22 cellular contexts compared by ENCODE assay signal in the genomic region with DNA sequence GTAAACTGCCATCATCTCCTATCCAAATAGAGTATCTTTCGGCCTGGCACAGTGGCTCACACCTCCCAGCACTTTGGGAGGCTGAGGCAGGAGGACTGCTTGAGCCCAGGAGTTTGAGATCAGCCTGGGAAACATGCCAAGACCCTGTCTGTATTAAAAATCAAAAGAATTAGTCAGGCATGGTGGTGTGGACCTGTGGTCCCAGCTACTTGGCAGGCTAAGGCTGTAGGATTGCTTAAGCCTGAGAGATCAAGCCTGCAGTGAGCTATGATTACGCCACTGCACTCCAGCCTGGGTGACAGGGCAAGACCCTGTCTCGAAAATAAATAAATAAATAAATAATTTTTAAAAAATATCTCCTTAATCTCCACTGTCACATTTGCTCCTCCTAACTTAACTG. TPM values are rescaled to one million over a fixed set of nuclear protein-coding genes. Genes with fewer than 3 reads are reported as not detected.
"Had no signal": no experiment of that assay in that cellular context is flagged by ENCODE, and none has a peak within 500 bp of the region (broad histone marks: within the 10 kb centered on the region; RNA-seq: fewer than 3 reads in every experiment).

No MANE protein-coding gene starts in this region.

- H3K27ac ChIP-seq: heart right ventricle, lower lobe of right lung, neural progenitor cell, upper lobe of left lung, WERI-Rb-1 had no signal

- H3K9me3 ChIP-seq: heart right ventricle, lower lobe of right lung, upper lobe of left lung had no signal

- H3K9ac ChIP-seq: neural progenitor cell had no signal

- H3K27me3 ChIP-seq: heart right ventricle, upper lobe of left lung had no signal

- H3K4me3 ChIP-seq: heart right ventricle, lower lobe of right lung, neural progenitor cell, upper lobe of left lung had no signal

- ATAC-seq: activated CD8-positive, alpha-beta memory T cell treated with anti-CD3 and anti-CD28 coated beads, Interleukin-2, amount 10 ng/mL, durations not matched to agents 7 days and 5 days; activated CD8-positive, alpha-beta T cell treated with anti-CD3 and anti-CD28 coated beads for 36 hours; heart right ventricle; lower lobe of right lung; naive thymus-derived CD8-positive, alpha-beta T cell; stimulated activated naive CD8-positive, alpha-beta T cell treated with anti-CD3 and anti-CD28 coated beads, Interleukin-15, Interleukin-2, amounts not matched to agents 100 U/mL and 50 U/mL, for 24 hours; T-cell had no signal

- DNase-seq: activated CD4-positive, alpha-beta T cell treated with anti-CD3 and anti-CD28 coated beads, Interleukin-2, amount 10 ng/mL, durations not matched to agents 7 days and 5 days; activated CD4-positive, CD25-positive, alpha-beta regulatory T cell treated with anti-CD3 and anti-CD28 coated beads, Interleukin-2, amount 50 U/mL, for 72 hours; activated CD8-positive, alpha-beta memory T cell treated with anti-CD3 and anti-CD28 coated beads, Interleukin-2, amount 10 ng/mL, durations not matched to agents 7 days and 5 days; activated CD8-positive, alpha-beta T cell treated with anti-CD3 and anti-CD28 coated beads for 36 hours; activated effector memory CD4-positive, alpha-beta T cell treated with anti-CD3 and anti-CD28 coated beads, Interleukin-2, amount 50 U/mL, for 16 hours; activated naive CD4-positive, alpha-beta T cell treated with anti-CD3 and anti-CD28 coated beads, Interleukin-2, amount 10 ng/mL, durations not matched to agents 7 days and 5 days; activated T-cell treated with anti-CD3 and anti-CD28 coated beads for 4 hours; anterior cingulate cortex; caudate nucleus; dermis blood vessel endothelial cell; effector CD8-positive, alpha-beta T cell; heart right ventricle; lower lobe of right lung; naive thymus-derived CD8-positive, alpha-beta T cell; stimulated activated CD4-positive, alpha-beta T cell treated with anti-CD3 and anti-CD28 coated beads, Interleukin-4, amount 100 ng/mL, for 24 hours; stimulated activated naive CD8-positive, alpha-beta T cell treated with anti-CD3 and anti-CD28 coated beads, Interleukin-15, Interleukin-2, amounts not matched to agents 100 U/mL and 50 U/mL, for 24 hours; T-cell; upper lobe of left lung; WERI-Rb-1 had no signal

- H3K4me2 ChIP-seq: neural progenitor cell had no signal

- H3K36me3 ChIP-seq: heart right ventricle, lower lobe of right lung, neural progenitor cell, upper lobe of left lung, WERI-Rb-1 had no signal

- H3K4me1 ChIP-seq: heart right ventricle, lower lobe of right lung, neural progenitor cell, upper lobe of left lung had no signal

- H2AFZ ChIP-seq: neural progenitor cell had no signal

RNA-seq across cellular contexts. Expression of a gene that starts 35.5 kb away (rescaled TPM):
- total RNA-seq: activated CD8-positive, alpha-beta T cell treated with anti-CD3 and anti-CD28 coated beads for 36 hours; dermis blood vessel endothelial cell; naive thymus-derived CD8-positive, alpha-beta T cell; osteoblast; progenitor cell of endocrine pancreas had no signal

RNA-seq across cellular contexts. Expression of a gene that starts 58.5 kb away (rescaled TPM):
- total RNA-seq: dermis blood vessel endothelial cell had no signal
